27 cellular contexts compared by ENCODE assay signal in the genomic region with DNA sequence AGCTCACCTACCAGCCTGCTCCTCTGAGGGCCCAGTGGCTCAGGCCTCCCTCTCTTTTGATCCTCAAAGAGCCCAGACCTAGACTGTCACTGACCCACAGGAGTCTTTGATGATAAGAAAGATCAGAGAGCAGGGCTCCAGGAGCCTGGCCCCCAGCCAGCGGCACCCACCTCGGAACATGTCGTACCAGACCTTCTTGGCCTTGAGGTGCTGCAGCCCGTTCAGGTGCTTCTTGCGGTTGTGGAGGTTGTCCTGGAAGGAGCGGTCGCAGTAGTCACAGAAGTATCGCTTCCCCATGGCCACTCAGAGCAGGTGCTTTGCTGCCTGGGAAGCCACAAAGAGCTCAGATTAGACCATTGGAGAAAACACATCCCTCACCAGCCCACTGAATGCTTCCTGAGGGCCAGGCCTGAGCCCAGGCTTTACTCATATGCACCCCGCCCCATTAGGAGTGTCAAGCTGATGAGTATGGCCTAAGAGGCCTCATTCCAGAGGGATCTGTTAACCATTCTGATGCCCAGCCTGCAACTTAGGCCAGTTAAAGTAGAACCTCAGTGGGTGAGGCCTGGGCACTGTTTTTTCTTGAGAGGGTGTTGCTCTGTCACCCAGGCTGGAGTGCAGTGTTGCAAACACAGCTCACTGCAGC. TPM values are rescaled to one million over a fixed set of nuclear protein-coding genes. Genes with fewer than 3 reads are reported as not detected.
DNase-seq lines count a peak whose midpoint lies in the region; ATAC-seq and TF ChIP-seq lines count a peak whose summit lies in the region.
"Had no signal": no experiment of that assay in that cellular context is flagged by ENCODE, and none has a peak within 500 bp of the region (broad histone marks: within the 10 kb centered on the region; RNA-seq: fewer than 3 reads in every experiment).

No MANE protein-coding gene starts in this region.

- H3K4me1 Mint-ChIP-seq in Caco-2 (ENCODE audit: low read depth, unreplicated experiment), result peaks cover 13% of the 10 kb centered on the region
- H3K4me1 Mint-ChIP-seq in natural killer cell treated with Interleukin-12 subunit alpha and Interleukin-12 subunit beta and Interleukin-15 and Interleukin-18, amount 100 ng/mL, for 72 hours (ENCODE audit: low read depth in 2 of 2), result peaks cover 24 to 30% of the 10 kb centered on the region in 2 donors
- H3K4me1 Mint-ChIP-seq: B cell had no signal

- H3K36me3 ChIP-seq in Caco-2 (ENCODE audit: control insufficient read depth, insufficient read depth, low read length), result no peaks in the 10 kb centered on the region
- no peaks in the 10 kb centered on the region for H3K36me3 ChIP-seq in MM.1S (replicated peaks; ENCODE audit: insufficient read depth, low read length)
- H3K36me3 ChIP-seq: ovary had no signal

- H4K20me1 ChIP-seq in MM.1S (ENCODE audit: insufficient read depth, low read length), result no peaks in the 10 kb centered on the region

- 0 out of 2 replicates have a peak, but pooled peaks cover 11% of the 10 kb centered on the region for H3F3A ChIP-seq in MM.1S (ENCODE audit: insufficient read depth, low read length)

- no peaks in the 10 kb centered on the region for H3K36me3 Mint-ChIP-seq in Caco-2 (ENCODE audit: insufficient read depth, unreplicated experiment)
- H3K36me3 Mint-ChIP-seq in natural killer cell treated with Interleukin-12 subunit alpha and Interleukin-12 subunit beta and Interleukin-15 and Interleukin-18, amount 100 ng/mL, for 72 hours, result peaks cover 4% of the 10 kb centered on the region

- H3K27me3 ChIP-seq in Caco-2 (replicated peaks; ENCODE audit: control insufficient read depth, insufficient read depth, low read length) (no peaks in the 10 kb centered on the region), MM.1S (replicated peaks; ENCODE audit: insufficient read depth, low read length) (no peaks in the 10 kb centered on the region)
- H3K27me3 ChIP-seq: ovary, testis, vagina had no signal

- peak overlapping the region; percentile 24 for H3K27ac Mint-ChIP-seq in Caco-2 (ENCODE audit: unreplicated experiment)
- H3K27ac Mint-ChIP-seq in natural killer cell treated with Interleukin-12 subunit alpha and Interleukin-12 subunit beta and Interleukin-15 and Interleukin-18, amount 100 ng/mL, for 72 hours, result no peak overlapping the region
- H3K27ac Mint-ChIP-seq: B cell had no signal

- H2AFZ ChIP-seq in MM.1S (ENCODE audit: low read length), result no peak overlapping the region

- H3K27me3 Mint-ChIP-seq in Caco-2 (ENCODE audit: insufficient read depth, unreplicated experiment), result no peaks in the 10 kb centered on the region
- no peaks in the 10 kb centered on the region for H3K27me3 Mint-ChIP-seq in natural killer cell treated with Interleukin-12 subunit alpha and Interleukin-12 subunit beta and Interleukin-15 and Interleukin-18, amount 100 ng/mL, for 72 hours
- H3K27me3 Mint-ChIP-seq: B cell; naive thymus-derived CD8-positive, alpha-beta T cell had no signal

- peak overlapping the region; percentile 6 for H3K4me3 Mint-ChIP-seq in Caco-2 (ENCODE audit: unreplicated experiment)
- H3K4me3 Mint-ChIP-seq in natural killer cell treated with Interleukin-12 subunit alpha and Interleukin-12 subunit beta and Interleukin-15 and Interleukin-18, amount 100 ng/mL, for 72 hours, result no peak overlapping the region
- H3K4me3 Mint-ChIP-seq: B cell; naive thymus-derived CD8-positive, alpha-beta T cell had no signal

- no peak for ATAC-seq in natural killer cell treated with Interleukin-12 subunit alpha and Interleukin-12 subunit beta and Interleukin-15 and Interleukin-18, amount 100 ng/mL, for 72 hours
- no peak for ATAC-seq in GM18511 (IDR thresholded peaks at IDR 0.05; ENCODE audit: unreplicated experiment)
- ATAC-seq: A549; activated naive CD4-positive, alpha-beta T cell treated with anti-CD3 and anti-CD28 coated beads, Interleukin-2, amount 50 U/mL, for 72 hours; naive thymus-derived CD8-positive, alpha-beta T cell had no signal

- no TSS peak for BruUV-seq in Caco-2 (replicated peaks; lab: Mats Ljungman, UMichigan)

- POLR2A ChIA-PET in Caco-2 (lab: Charles Lee), result interaction anchor here (0.7 kb wide), 1 partner anchor 19 kb away, joined by 4 read pairs; a partner anchor contains a TSS

- TF ChIP-seq POLR2A in lower leg skin (IDR thresholded peaks at IDR 0.05), result no peak

- H3K4me3 ChIP-seq in Caco-2 (ENCODE audit: low read depth, low read length) (no peak overlapping the region), MM.1S (ENCODE audit: low read length) (no peak overlapping the region), lower leg skin (ENCODE audit: low read depth, poor library complexity, severe bottlenecking) (no peak overlapping the region)
- H3K4me3 ChIP-seq: A549, ovary, SK-N-MC, testis, vagina had no signal

- no peak overlapping the region for H3K9ac ChIP-seq in MM.1S (ENCODE audit: low read length)

- peak overlapping the region; percentile 35; the same call in 1 of the 2 replicates for H3K4me2 ChIP-seq in MM.1S (ENCODE audit: low read depth, low read length)
- H3K4me2 ChIP-seq: A549 had no signal

- H3K9me3 ChIP-seq in Caco-2 (no peaks in the 10 kb centered on the region), MM.1S (replicated peaks; ENCODE audit: insufficient read depth, low read length) (no peaks in the 10 kb centered on the region)
- H3K9me3 ChIP-seq: A549, ovary, testis, vagina had no signal

- H3K27ac ChIP-seq in MM.1S (ENCODE audit: low read length), result peak overlapping the region; percentile 60; the same call in 1 of the 2 replicates
- H3K27ac ChIP-seq: A549, ovary, SK-N-MC, testis, vagina had no signal

- CTCF ChIA-PET in Caco-2 (lab: Charles Lee), result interaction anchor here (0.6 to 1.4 kb wide), 3 partner anchors 257 to 637 kb away, joined by 3 to 6 read pairs (median 4); no protein-coding TSS in a partner anchor

- no peak for TF ChIP-seq CTCF in Caco-2 (IDR thresholded peaks at IDR 0.05; ENCODE audit: insufficient read depth in 1 of 2, low read depth in 1 of 2, low read length in 1 of 2, severe bottlenecking in 1 of 2, unreplicated experiment in 1 of 2)
- no peak for TF ChIP-seq CTCF in MM.1S (IDR thresholded peaks at IDR 0.05; ENCODE audit: low read length)
- no peak for TF ChIP-seq CTCF in lower leg skin (IDR thresholded peaks at IDR 0.05)

- WGBS in lower leg skin, 2 donors, result 85 to 90% methylated on average over 9 of the region's 9 CpGs

- DNase-seq in Caco-2, result peak; percentile 23 to 56
- DNase-seq in MM.1S, result peak; percentile 67
- DNase-seq in amniotic epithelial cell (ENCODE audit: low read depth), result peak; percentile 27
- DNase-seq in iris pigment epithelial cell (ENCODE audit: low read depth), result peak; percentile 10
- DNase-seq in natural killer cell treated with Interleukin-12 subunit alpha and Interleukin-12 subunit beta and Interleukin-15 and Interleukin-18, amount 100 ng/mL, for 72 hours (ENCODE audit: low spot score), result no peak
- no peak for DNase-seq in lower leg skin (ENCODE audit: low spot score in 2 of 2)
- no peak for DNase-seq in NCI-H510A (lab: John Stamatoyannopoulos, UW)
- DNase-seq: activated CD4-positive, alpha-beta T cell treated with anti-CD3 and anti-CD28 coated beads for 4 hours; activated T-cell treated with anti-CD3 and anti-CD28 coated beads, Interleukin-2, amount 50 U/mL, for 48 hours; COR-L47; mesenchymal stem cell; naive thymus-derived CD8-positive, alpha-beta T cell; NCI-H1436; NCI-H524; ovary; RPMI8226; stimulated activated CD4-positive, alpha-beta T cell treated with anti-CD3 and anti-CD28 coated beads, Interleukin-4, amount 100 ng/mL, for 24 hours; stimulated activated naive CD4-positive, alpha-beta T cell; T-helper 2 cell; testis had no signal

- no peaks in the 10 kb centered on the region for H3K9me2 ChIP-seq in MM.1S (replicated peaks; ENCODE audit: insufficient read depth, low read length)

- intact Hi-C loops in Caco-2 (cut with micrococcal nuclease; ENCODE audit: unreplicated experiment), result no loop called here
- intact Hi-C loops in lower leg skin (cut with DNase I; ENCODE audit: low total_unique reads), result no loop called here

- no peaks in the 10 kb centered on the region for H3K9me3 Mint-ChIP-seq in Caco-2 (ENCODE audit: unreplicated experiment)
- no peaks in the 10 kb centered on the region for H3K9me3 Mint-ChIP-seq in natural killer cell treated with Interleukin-12 subunit alpha and Interleukin-12 subunit beta and Interleukin-15 and Interleukin-18, amount 100 ng/mL, for 72 hours
- H3K9me3 Mint-ChIP-seq: activated naive CD4-positive, alpha-beta T cell treated with anti-CD3 and anti-CD28 coated beads, Interleukin-2, amount 50 U/mL, for 72 hours; naive thymus-derived CD8-positive, alpha-beta T cell had no signal

- H3K4me1 ChIP-seq in Caco-2 (peaks cover 16% of the 10 kb centered on the region; the same call in 1 of the 2 replicates), MM.1S (ENCODE audit: low read length) (peaks cover 17% of the 10 kb centered on the region)
- H3K4me1 ChIP-seq: A549, testis had no signal

- no peaks in the 10 kb centered on the region for H3K79me2 ChIP-seq in MM.1S (ENCODE audit: low read length)

RNA-seq across cellular contexts. Expression of a gene that starts 18.4 kb away (rescaled TPM):
- 13.0 and 19.7 TPM in 2 replicates for total RNA-seq in Caco-2 (2022)
- 10 to 100 TPM; 17.3 to 34.4 TPM for total RNA-seq in natural killer cell treated with Interleukin-12 subunit alpha and Interleukin-12 subunit beta and Interleukin-15 and Interleukin-18, amount 100 ng/mL, for 72 hours
- 10 to 100 TPM; 17.2 to 30.1 (median 21.8) TPM for total RNA-seq in lower leg skin

RNA-seq across cellular contexts. Expression of a gene that starts 18.8 kb away (rescaled TPM):
- total RNA-seq in Caco-2 (2022) (147 and 148 TPM in 2 replicates), lower leg skin (10 to 100 TPM; 23.1 to 65.8 (median 44.3) TPM)
- total RNA-seq in natural killer cell treated with Interleukin-12 subunit alpha and Interleukin-12 subunit beta and Interleukin-15 and Interleukin-18, amount 100 ng/mL, for 72 hours, result 10 to 100 TPM; 59.1 to 86.2 TPM

RNA-seq across cellular contexts. Expression of a gene that starts 28.6 kb away (rescaled TPM):
- not detected in 2 replicates for total RNA-seq in Caco-2 (2022)
- total RNA-seq in natural killer cell treated with Interleukin-12 subunit alpha and Interleukin-12 subunit beta and Interleukin-15 and Interleukin-18, amount 100 ng/mL, for 72 hours, result under 1 TPM; 0.07 to 0.17 TPM
- total RNA-seq in lower leg skin, result not detected
- total RNA-seq: B cell, epithelial cell of proximal tubule, vagina had no signal

Comparison
In these comparisons a context has a peak if more than half of its experiments do, and no peak if none do; other contexts are left out.
1. DNase-seq: peak in Caco-2 (2 of 2), MM.1S (single experiment), amniotic epithelial cell (single experiment) and iris pigment epithelial cell (single experiment); none in natural killer cell treated with Interleukin-12 subunit alpha and Interleukin-12 subunit beta and Interleukin-15 and Interleukin-18, amount 100 ng/mL, for 72 hours (single experiment), lower leg skin (0 of 2) and NCI-H510A (single experiment).